32 cellular contexts compared by ENCODE assay signal in genomic region chr2:212832211-212833195, GRCh38.
DNase-seq lines count a peak whose midpoint lies in the region; ATAC-seq, FAIRE-seq and TF ChIP-seq lines count a peak whose summit lies in the region.
"Had no signal": no experiment of that assay in that cellular context is flagged by ENCODE, and none has a peak within 500 bp of the region (broad histone marks: within the 10 kb centered on the region; RNA-seq: fewer than 3 reads in every experiment).

No MANE protein-coding gene starts in this region.

- no peak for FAIRE-seq in frontal cortex (lab: Jason Lieb, UNC)
- FAIRE-seq in pancreas (lab: Jason Lieb, UNC), result no peak
- no peak for FAIRE-seq in H54 (lab: Jason Lieb, UNC)
- FAIRE-seq: bronchial epithelial cell had no signal

- H3K36me3 ChIP-seq in BE2C, result no peaks in the 10 kb centered on the region
- no peaks in the 10 kb centered on the region for H3K36me3 ChIP-seq in pancreas
- H3K36me3 ChIP-seq: colonic mucosa, MG63, neural progenitor cell, right lobe of liver, transverse colon had no signal

- H3K4me1 ChIP-seq in BE2C (no peaks in the 10 kb centered on the region), pancreas (no peaks in the 10 kb centered on the region)
- H3K4me1 ChIP-seq: colonic mucosa, neural progenitor cell, right lobe of liver, transverse colon had no signal

- intact Hi-C loops in pancreas (cut with DNase I), result no loop called here

- 70 to 76% methylated on average over 108 to 109 of the region's 109 CpGs for WGBS in pancreas, 2 donors

- ATAC-seq in pancreas, result no peak
- ATAC-seq: activated CD4-positive, alpha-beta T cell treated with anti-CD3 and anti-CD28 coated beads for 36 hours; activated CD8-positive, alpha-beta T cell treated with anti-CD3 and anti-CD28 coated beads for 36 hours; activated naive CD4-positive, alpha-beta T cell treated with anti-CD3 and anti-CD28 coated beads, Interleukin-2, amount 50 U/mL, for 72 hours; left colon had no signal

- TF ChIP-seq CTCF in BE2C (IDR thresholded peaks at IDR 0.05; ENCODE audit: low read depth, low read length) (no peak), GM10248 (IDR thresholded peaks at IDR 0.05; ENCODE audit: control extremely low read depth, extremely low read depth, low read depth, missing control alignments) (no peak), pancreas (IDR thresholded peaks at IDR 0.05) (no peak)

- H3K9me3 ChIP-seq in BE2C, result peaks cover 3% of the 10 kb centered on the region
- no peaks in the 10 kb centered on the region for H3K9me3 ChIP-seq in pancreas
- H3K9me3 ChIP-seq: colonic mucosa, right lobe of liver had no signal

- H3K4me3 ChIP-seq in BE2C (ENCODE audit: low read depth, low read length) (no peak overlapping the region), pancreas (no peak overlapping the region)
- H3K4me3 ChIP-seq: colonic mucosa, MG63, neural progenitor cell, PC-9, right lobe of liver, transverse colon had no signal

- POLR2A ChIA-PET in GM10248 (lab: Yijun Ruan, JAX), result no interaction called here

- CTCF ChIA-PET in GM10248 (lab: Yijun Ruan, JAX), result no interaction called here

- DNase-seq in BE2C (peak; percentile 8), GM10248 (ENCODE audit: extremely low spot score) (peak; percentile 7), frontal cortex (ENCODE audit: low spot score in 2 of 2) (peak; percentile 4 to 24), pancreas (peak in 4 of 6 donors; percentile 6 to 62 (median 40)), cerebellum (ENCODE audit: low spot score) (no peak), LoVo (ENCODE audit: low spot score) (no peak), NCI-H774 (lab: John Stamatoyannopoulos, UW) (no peak), H54 (ENCODE audit: insufficient read length, low spot score) (no peak)
- DNase-seq: activated CD4-positive, alpha-beta T cell treated with anti-CD3 and anti-CD28 coated beads for 36 hours; activated CD8-positive, alpha-beta memory T cell treated with anti-CD3 and anti-CD28 coated beads, Interleukin-2, amount 50 U/mL, for 48 hours; activated CD8-positive, alpha-beta T cell treated with anti-CD3 and anti-CD28 coated beads for 36 hours; anterior cingulate cortex; colonic mucosa; effector CD8-positive, alpha-beta T cell; H9; hippocampal formation; KG1; left colon; mesendoderm; MG63; NCI-H1930; NCI-H526; PC-9; SHP77; stimulated activated CD4-positive, alpha-beta T cell treated with anti-CD3 and anti-CD28 coated beads, Interleukin-4, amount 100 ng/mL, for 1 hour; SW 1271; transverse colon had no signal

- H3K27me3 ChIP-seq in BE2C, result no peaks in the 10 kb centered on the region
- H3K27me3 ChIP-seq in pancreas, result no peaks in the 10 kb centered on the region
- H3K27me3 ChIP-seq: colonic mucosa, MG63, neural progenitor cell, right lobe of liver, transverse colon had no signal

- no peak for TF ChIP-seq POLR2A in H54 (IDR thresholded peaks at IDR 0.05; ENCODE audit: low read depth, low read length)

- no peak overlapping the region for H3K27ac ChIP-seq in pancreas
- H3K27ac ChIP-seq: colonic mucosa, epithelial cell of prostate, neural progenitor cell, PC-9, right lobe of liver, transverse colon had no signal

Comparison
In these comparisons a context has a peak if more than half of its experiments do, and no peak if none do; other contexts are left out.
1. DNase-seq: peak in BE2C (single experiment), GM10248 (single experiment), frontal cortex (2 of 2) and pancreas (4 of 6); none in cerebellum (single experiment), LoVo (single experiment), NCI-H774 (single experiment) and H54 (single experiment).